In the genomic region with DNA sequence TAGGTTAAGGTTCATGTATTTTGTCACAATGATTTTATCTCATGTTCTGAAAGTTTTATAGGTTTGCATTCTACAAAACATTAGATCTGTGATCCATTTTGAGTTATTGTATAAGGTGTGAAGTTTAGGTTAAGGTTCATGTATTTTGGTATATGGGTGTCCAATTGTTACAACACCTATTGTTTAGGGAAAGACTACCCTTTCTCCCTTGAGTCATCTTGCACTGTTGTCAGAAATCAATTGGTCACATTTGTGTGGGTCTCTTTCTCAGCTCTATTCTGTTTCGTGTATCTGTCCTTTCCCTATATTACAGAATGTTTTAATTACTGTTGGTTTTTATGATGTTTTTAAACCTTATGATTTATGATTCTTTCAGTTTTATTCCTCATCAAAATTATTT, we compare ENCODE assay signal across 17 cellular contexts.
"Had no signal": no experiment of that assay in that cellular context is flagged by ENCODE, and none has a peak within 500 bp of the region (broad histone marks: within the 10 kb centered on the region; RNA-seq: fewer than 3 reads in every experiment).

No MANE protein-coding gene starts in this region.

- H3K4me3 Mint-ChIP-seq: activated T-helper 1 cell treated with anti-CD3 and anti-CD28 coated beads, Interleukin-12 subunit alpha, Interleukin-12 subunit beta, Interleukin-2, Interleukin-4 antibody, amounts not matched to agents 30 ng/mL and 10 ng/mL and 1 ng/mL, durations not matched to agents 14 hours and 24 hours and 36 hours; T-helper 17 cell had no signal

- ATAC-seq: foreskin keratinocyte, left ventricle myocardium superior, T-helper 17 cell had no signal

- H3K9me3 ChIP-seq: adrenal gland, esophagus squamous epithelium, sigmoid colon, thoracic aorta had no signal

- H3K27me3 ChIP-seq: adrenal gland, esophagus squamous epithelium, foreskin keratinocyte, sigmoid colon, spleen had no signal

- H3K27ac Mint-ChIP-seq: activated T-helper 1 cell treated with anti-CD3 and anti-CD28 coated beads, Interleukin-12 subunit alpha, Interleukin-12 subunit beta, Interleukin-2, Interleukin-4 antibody, amounts not matched to agents 30 ng/mL and 10 ng/mL and 1 ng/mL, durations not matched to agents 14 hours and 24 hours and 36 hours; T-helper 17 cell had no signal

- H3K4me3 ChIP-seq: adrenal gland, coronary artery, esophagus squamous epithelium, sigmoid colon, spleen, thoracic aorta had no signal

- DNase-seq: activated CD4-positive, alpha-beta T cell treated with anti-CD3 and anti-CD28 coated beads for 48 hours; activated CD8-positive, alpha-beta memory T cell treated with anti-CD3 and anti-CD28 coated beads, Interleukin-2, amount 50 U/mL, for 48 hours; activated naive CD4-positive, alpha-beta T cell treated with Interleukin-2 at 50 U/mL for 16 hours; adrenal gland; caudate nucleus; effector CD4-positive, alpha-beta T cell; esophagus squamous epithelium; foreskin keratinocyte; left ventricle myocardium superior; mesendoderm; sigmoid colon; spleen; T-helper 17 cell had no signal

- H3K36me3 ChIP-seq: adrenal gland, esophagus squamous epithelium, sigmoid colon, spleen, thoracic aorta had no signal

- FAIRE-seq: endothelial cell of umbilical vein had no signal

- H3K27me3 Mint-ChIP-seq: T-helper 17 cell had no signal

- H3K27ac ChIP-seq: adrenal gland, coronary artery, esophagus squamous epithelium, foreskin keratinocyte, spleen, thoracic aorta had no signal
